8 cellular contexts compared by ENCODE assay signal in the genomic region with DNA sequence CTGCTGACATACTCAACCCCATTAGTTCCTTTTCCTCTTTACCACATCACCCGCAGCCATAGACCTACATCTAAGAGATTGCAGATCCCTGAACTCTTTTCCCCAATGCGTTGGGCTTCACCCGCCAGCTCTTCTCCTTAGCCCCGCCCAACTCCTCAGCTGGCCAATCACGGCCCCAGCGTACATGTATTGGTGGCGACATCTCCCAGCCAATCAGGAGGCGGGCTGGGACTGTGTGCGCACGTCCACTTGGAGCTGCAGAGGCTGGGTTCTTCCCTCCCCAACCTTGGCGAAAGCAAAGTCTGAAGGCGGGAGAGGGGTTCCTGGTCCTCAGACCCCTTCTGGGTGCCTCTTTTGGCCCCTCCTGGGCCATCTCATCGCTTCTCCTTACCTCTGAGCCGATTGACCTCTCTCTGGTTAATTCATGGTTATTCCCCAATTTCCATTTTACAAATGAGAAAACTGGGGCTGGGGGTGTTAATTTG. TPM values are rescaled to one million over a fixed set of nuclear protein-coding genes. Genes with fewer than 3 reads are reported as not detected.
DNase-seq lines count a peak whose midpoint lies in the region; FAIRE-seq and TF ChIP-seq lines count a peak whose summit lies in the region.

No MANE protein-coding gene starts in this region.

- no peaks in the 10 kb centered on the region for H3K79me2 ChIP-seq in MM.1S (ENCODE audit: low read length)

- H4K20me1 ChIP-seq in MM.1S (ENCODE audit: insufficient read depth, low read length) = no peaks in the 10 kb centered on the region

- POLR2A ChIA-PET in activated CD4-positive, alpha-beta memory T cell treated with anti-CD3 and anti-CD28 coated beads for 36 hours (lab: Charles Lee) = interaction anchor here (1.1 to 1.4 kb wide), 2 partner anchors 9 to 11 kb away, joined by 4 to 5 read pairs; a partner anchor contains a TSS

- TF ChIP-seq CTCF in HFFc6 (IDR thresholded peaks at IDR 0.05) = no peak
- no peak for TF ChIP-seq CTCF in lower leg skin (IDR thresholded peaks at IDR 0.05)
- TF ChIP-seq CTCF in MM.1S (IDR thresholded peaks at IDR 0.05; ENCODE audit: low read length) = no peak

- H3K27ac ChIP-seq in duodenal mucosa (ENCODE audit: low read depth, low read length) = no peak overlapping the region
- no peak overlapping the region for H3K27ac ChIP-seq in MM.1S (ENCODE audit: low read length)

- peaks cover 58% of the 10 kb centered on the region for H3K27me3 Mint-ChIP-seq in HFFc6 (ENCODE audit: insufficient read depth)
- H3K27me3 Mint-ChIP-seq in activated CD4-positive, alpha-beta memory T cell treated with anti-CD3 and anti-CD28 coated beads for 36 hours = no peaks in the 10 kb centered on the region

- H3K4me3 ChIP-seq in duodenal mucosa (ENCODE audit: low read depth in 1 of 2, low read length in 2 of 2) = peak overlapping the region; percentile 64 to 72
- no peak overlapping the region for H3K4me3 ChIP-seq in lower leg skin (ENCODE audit: low read depth, poor library complexity, severe bottlenecking)
- no peak overlapping the region for H3K4me3 ChIP-seq in MM.1S (ENCODE audit: low read length)

- peaks cover 6% of the 10 kb centered on the region for H3K4me1 Mint-ChIP-seq in HFFc6 (ENCODE audit: low read depth)
- peaks cover 23% of the 10 kb centered on the region for H3K4me1 Mint-ChIP-seq in activated CD4-positive, alpha-beta memory T cell treated with anti-CD3 and anti-CD28 coated beads for 36 hours (ENCODE audit: low read depth)

- H3K9me3 Mint-ChIP-seq in HFFc6 = no peaks in the 10 kb centered on the region
- no peaks in the 10 kb centered on the region for H3K9me3 Mint-ChIP-seq in activated CD4-positive, alpha-beta memory T cell treated with anti-CD3 and anti-CD28 coated beads for 36 hours

- no peaks in the 10 kb centered on the region for H3F3A ChIP-seq in MM.1S (ENCODE audit: insufficient read depth, low read length)

- TF ChIP-seq POLR2A in GM12891 (IDR thresholded peaks at IDR 0.05; ENCODE audit: low read depth, low read length) (peak; percentile 71), lower leg skin (IDR thresholded peaks at IDR 0.05) (no peak)

- peak; percentile 97 for FAIRE-seq in GM12891 (lab: Jason Lieb, UNC)

- H3K4me1 ChIP-seq in duodenal mucosa (ENCODE audit: control insufficient read depth in 1 of 2, insufficient read depth in 2 of 2, low read length in 2 of 2) = peaks cover 0 to 10% of the 10 kb centered on the region in 2 donors
- H3K4me1 ChIP-seq in MM.1S (ENCODE audit: low read length) = no peaks in the 10 kb centered on the region

- H3K36me3 ChIP-seq in duodenal mucosa (ENCODE audit: control insufficient read depth in 1 of 2, insufficient read depth in 2 of 2, low read length in 2 of 2) (no peaks in the 10 kb centered on the region), MM.1S (replicated peaks; ENCODE audit: insufficient read depth, low read length) (no peaks in the 10 kb centered on the region)

- DNase-seq in GM12891 (ENCODE audit: insufficient read length, low spot score) = peak; percentile 88
- peak; percentile 32 for DNase-seq in HFFc6
- peak; percentile 79 to 92 for DNase-seq in NCI-H187 (lab: John Stamatoyannopoulos, UW)
- DNase-seq in activated CD4-positive, alpha-beta memory T cell treated with anti-CD3 and anti-CD28 coated beads for 36 hours = peak; percentile 94
- peak; percentile 93 to 97 for DNase-seq in lower leg skin (ENCODE audit: low spot score in 2 of 2)
- DNase-seq in stimulated activated CD4-positive, alpha-beta T cell treated with anti-CD3 and anti-CD28 coated beads, Interleukin-4, amount 100 ng/mL, for 48 hours (ENCODE audit: low read depth in 2 of 2) = peak; percentile 78 to 82
- no peak for DNase-seq in MM.1S

- H3K9me2 ChIP-seq in MM.1S (replicated peaks; ENCODE audit: insufficient read depth, low read length) = no peaks in the 10 kb centered on the region

- CTCF ChIA-PET in activated CD4-positive, alpha-beta memory T cell treated with anti-CD3 and anti-CD28 coated beads for 36 hours (lab: Charles Lee) = interaction anchor here (1.1 to 3.5 kb wide), 4 partner anchors 11 to 161 kb away, joined by 4 to 19 read pairs (median 8); a partner anchor contains a TSS

- H3K9ac ChIP-seq in duodenal mucosa (ENCODE audit: low read depth in 1 of 2, low read length in 2 of 2) = peak overlapping the region; percentile 47 to 52
- H3K9ac ChIP-seq in MM.1S (ENCODE audit: low read length) = no peak overlapping the region

- H3K27me3 ChIP-seq in duodenal mucosa (ENCODE audit: control insufficient read depth in 1 of 2, insufficient read depth in 2 of 2, low read length in 2 of 2) (peaks cover 3% of the 10 kb centered on the region in 2 donors), MM.1S (replicated peaks; ENCODE audit: insufficient read depth, low read length) (no peaks in the 10 kb centered on the region)

- 5 to 8% methylated on average over 14 of the region's 14 CpGs for WGBS in lower leg skin, 2 donors

- H3K9me3 ChIP-seq in duodenal mucosa (ENCODE audit: control insufficient read depth in 1 of 2, low read length in 2 of 2) (no peaks in the 10 kb centered on the region), MM.1S (replicated peaks; ENCODE audit: insufficient read depth, low read length) (no peaks in the 10 kb centered on the region)

- H3K4me2 ChIP-seq in MM.1S (ENCODE audit: low read depth, low read length) = no peak overlapping the region

- H3K27ac Mint-ChIP-seq in HFFc6 = no peak overlapping the region
- peak overlapping the region; percentile 74 for H3K27ac Mint-ChIP-seq in activated CD4-positive, alpha-beta memory T cell treated with anti-CD3 and anti-CD28 coated beads for 36 hours

- H3K4me3 Mint-ChIP-seq in HFFc6 = peak overlapping the region; percentile 70
- H3K4me3 Mint-ChIP-seq in activated CD4-positive, alpha-beta memory T cell treated with anti-CD3 and anti-CD28 coated beads for 36 hours = peak overlapping the region; percentile 69

- intact Hi-C loops in activated CD4-positive, alpha-beta memory T cell treated with anti-CD3 and anti-CD28 coated beads for 36 hours (cut with micrococcal nuclease) = loop anchor here (1.0 to 2.0 kb wide), 2 partner anchors 10 to 38 kb away; no protein-coding TSS in a partner anchor
- intact Hi-C loops in lower leg skin (cut with DNase I; ENCODE audit: low total_unique reads) = no loop called here

- no peaks in the 10 kb centered on the region for H3K36me3 Mint-ChIP-seq in HFFc6 (ENCODE audit: low read depth)
- no peaks in the 10 kb centered on the region for H3K36me3 Mint-ChIP-seq in activated CD4-positive, alpha-beta memory T cell treated with anti-CD3 and anti-CD28 coated beads for 36 hours

- H2AFZ ChIP-seq in MM.1S (ENCODE audit: low read length) = no peak overlapping the region

TF ChIP-seq in GM12891, 5 proteins besides CTCF, POLR2A, EP300 and RAD21:
- TF ChIP-seq POLR2AphosphoS5 (IDR thresholded peaks at IDR 0.05; ENCODE audit: low read depth, low read length) = peak; percentile 59
- no peak for TF ChIP-seq POU2F2 (IDR thresholded peaks at IDR 0.05; ENCODE audit: low read depth, low read length)

RNA-seq across cellular contexts. Expression of a gene that starts 11.0 kb away (rescaled TPM):
- 2.3 TPM for polyA plus RNA-seq in GM12891 (2012; ENCODE audit: low read depth, missing spikeins)
- total RNA-seq in HFFc6 (2021; fragmentation: NEBNext Ultra II Directional; extraction: Animal tissue kit (Norgen Biotek cat#: 25700)) = not detected
- total RNA-seq in activated CD4-positive, alpha-beta memory T cell treated with anti-CD3 and anti-CD28 coated beads for 36 hours = 10 to 100 TPM; 10.4 to 11.1 TPM
- total RNA-seq in lower leg skin = 1 to 10 TPM; 1.9 to 3.7 (median 3.2) TPM

RNA-seq across cellular contexts. Expression of a gene that starts 28.0 kb away (rescaled TPM):
- 0.05 TPM for polyA plus RNA-seq in GM12891 (2012; ENCODE audit: low read depth, missing spikeins)
- not detected for total RNA-seq in HFFc6 (2021; fragmentation: NEBNext Ultra II Directional; extraction: Animal tissue kit (Norgen Biotek cat#: 25700))
- not detected for total RNA-seq in activated CD4-positive, alpha-beta memory T cell treated with anti-CD3 and anti-CD28 coated beads for 36 hours
- 10 to 100 TPM in 1 of 4 donors, 1 to 10 TPM in 3; 1.3 to 11.5 (median 5.2) TPM for total RNA-seq in lower leg skin

Comparison
In these comparisons a context has a peak if more than half of its experiments do, and no peak if none do; other contexts are left out.
1. H3K4me3 ChIP-seq: peak in duodenal mucosa (2 of 2); none in lower leg skin (single experiment) and MM.1S (single experiment).